ENCODE assay signal across 8 cellular contexts in genomic region chr16:30786936-30787612, GRCh38. TPM values are rescaled to one million over a fixed set of nuclear protein-coding genes. Genes with fewer than 3 reads are reported as not detected.
DNase-seq lines count a peak whose midpoint lies in the region; ATAC-seq and TF ChIP-seq lines count a peak whose summit lies in the region.

Gene ZNF629 (minus strand): TSS chr16:30787205. CDS start chr16:30784482, 2,723 bp downstream.

- no peak within 1 kb of the TSS for H3K27ac ChIP-seq in CD4-positive, alpha-beta T cell (ENCODE audit: low read depth, low read length)
- peak within 1 kb of the TSS; percentile 69 to 83 (median 78) for H3K27ac ChIP-seq in Peyer's patch
- H3K27ac ChIP-seq in iPS DF 6.9 (ENCODE audit: low read length): no peak within 1 kb of the TSS
- H3K27ac ChIP-seq in psoas muscle: peak within 1 kb of the TSS; percentile 83

- TF ChIP-seq POLR2A in Peyer's patch (IDR thresholded peaks at IDR 0.05): peak; percentile 19 to 25

- ATAC-seq in CD4-positive, alpha-beta T cell (ENCODE audit: poor library complexity): peak; percentile 45
- ATAC-seq in psoas muscle (peak; percentile 77 to 89 (median 81)), GM21423 (IDR thresholded peaks at IDR 0.05; ENCODE audit: unreplicated experiment) (no peak), GM18519 (IDR thresholded peaks at IDR 0.05; ENCODE audit: low FRiP score, unreplicated experiment) (no peak)

- H3K36me3 Mint-ChIP-seq in CD4-positive, alpha-beta T cell (ENCODE audit: low read depth): no peaks in the 10 kb centered on the region
- H3K36me3 Mint-ChIP-seq in brain: peaks cover 15% of the 10 kb centered on the region

- WGBS in iPS DF 6.9 (ENCODE audit: insufficient coverage, insufficient read length): no CpG with 5 or more reads among the region's 37 CpGs
- WGBS in psoas muscle, 3 donors: 0 to 1% (median 1%) methylated on average over 21 to 37 of the region's 37 CpGs

- H3K27me3 Mint-ChIP-seq in CD4-positive, alpha-beta T cell: peaks cover 5% of the 10 kb centered on the region
- peaks cover 8% of the 10 kb centered on the region for H3K27me3 Mint-ChIP-seq in brain

- POLR2A ChIA-PET in CD4-positive, alpha-beta T cell (lab: Charles Lee): interaction anchor here (0.6 to 2.5 kb wide), 2 partner anchors 18 to 22 kb away, joined by 3 to 23 read pairs; no protein-coding TSS in a partner anchor

- CTCF ChIA-PET in CD4-positive, alpha-beta T cell (lab: Charles Lee): no interaction called here

- H3K4me3 ChIP-seq in Peyer's patch (peak within 1 kb of the TSS; percentile 60 to 89 (median 78)), iPS DF 6.9 (ENCODE audit: low read length) (peak within 1 kb of the TSS; percentile 91), psoas muscle (peak within 1 kb of the TSS; percentile 98)

- no peaks in the 10 kb centered on the region for H3K9me3 ChIP-seq in CD4-positive, alpha-beta T cell (ENCODE audit: control insufficient read depth, low read length)
- H3K9me3 ChIP-seq in Peyer's patch (no peaks in the 10 kb centered on the region), iPS DF 6.9 (ENCODE audit: control insufficient read depth, insufficient read depth, low read length) (no peaks in the 10 kb centered on the region), psoas muscle (no peaks in the 10 kb centered on the region)

- peaks cover 7% of the 10 kb centered on the region for H3K27me3 ChIP-seq in CD4-positive, alpha-beta T cell (ENCODE audit: control insufficient read depth, insufficient read depth, low read length)
- H3K27me3 ChIP-seq in Peyer's patch (no peaks in the 10 kb centered on the region), iPS DF 6.9 (ENCODE audit: control insufficient read depth, insufficient read depth, low read length) (no peaks in the 10 kb centered on the region), psoas muscle (ENCODE audit: insufficient read depth in 3 of 3, low read length in 2 of 3) (no peaks in the 10 kb centered on the region)

- H3K4me3 Mint-ChIP-seq in CD4-positive, alpha-beta T cell: peak within 1 kb of the TSS; percentile 88
- H3K4me3 Mint-ChIP-seq in brain: peak within 1 kb of the TSS; percentile 91 to 95 (median 93)

- intact Hi-C loops in CD4-positive, alpha-beta T cell (cut with DNase I, micrococcal nuclease): loop anchor here (1.0 kb wide), 1 partner anchor 18 kb away; no protein-coding TSS in a partner anchor
- intact Hi-C loops in psoas muscle (cut with DNase I): loop anchor here (1.0 kb wide), 1 partner anchor 18 kb away; no protein-coding TSS in a partner anchor

- no peak within 1 kb of the TSS for H3K27ac Mint-ChIP-seq in CD4-positive, alpha-beta T cell
- peak within 1 kb of the TSS; percentile 92 to 98 (median 97) for H3K27ac Mint-ChIP-seq in brain

- DNase-seq in CD4-positive, alpha-beta T cell: peak in 4 of 10 experiments; percentile 12 to 45 (median 26)
- DNase-seq in HK-2 (ENCODE audit: unreplicated experiment): peak; percentile 53
- peak; percentile 38 to 77 (median 75) for DNase-seq in Peyer's patch
- no peak for DNase-seq in iPS DF 6.9 (ENCODE audit: low read depth, low spot score)
- DNase-seq in psoas muscle: peak; percentile 67 to 86

- H3K36me3 ChIP-seq in Peyer's patch: peaks cover 0 to 22% (median 0%) of the 10 kb centered on the region in 3 donors
- H3K36me3 ChIP-seq in iPS DF 6.9 (ENCODE audit: control insufficient read depth, insufficient read depth, low read length): peaks cover 18% of the 10 kb centered on the region
- H3K36me3 ChIP-seq in psoas muscle (ENCODE audit: insufficient read depth in 1 of 2, low read depth in 1 of 2): peaks cover 0 to 22% of the 10 kb centered on the region in 2 donors

- TF ChIP-seq CTCF in CD4-positive, alpha-beta T cell (IDR thresholded peaks at IDR 0.05): no peak
- peak in 2 of 6 experiments; percentile 13 to 22 for TF ChIP-seq CTCF in Peyer's patch (IDR thresholded peaks at IDR 0.05)
- no peak for TF ChIP-seq CTCF in brain (conservative IDR thresholded peaks at IDR 0.05)
- no peak for TF ChIP-seq CTCF in psoas muscle (IDR thresholded peaks at IDR 0.05)

- H3K4me1 ChIP-seq in Peyer's patch (peaks cover 0 to 27% (median 10%) of the 10 kb centered on the region in 4 donors), iPS DF 6.9 (ENCODE audit: control insufficient read depth, insufficient read depth, low read length) (no peaks in the 10 kb centered on the region; the same call in 1 of the 2 replicates), psoas muscle (no peaks in the 10 kb centered on the region)

- peaks cover 21% of the 10 kb centered on the region for H3K4me1 Mint-ChIP-seq in CD4-positive, alpha-beta T cell (ENCODE audit: low read depth)
- H3K4me1 Mint-ChIP-seq in brain: peaks cover 28% of the 10 kb centered on the region

- H3K9me3 Mint-ChIP-seq in CD4-positive, alpha-beta T cell: no peaks in the 10 kb centered on the region
- no peaks in the 10 kb centered on the region for H3K9me3 Mint-ChIP-seq in brain

RNA-seq across cellular contexts. Expression of gene ZNF629, which starts in this region (rescaled TPM):
- 1 to 10 TPM; 1.6 to 1.7 TPM for total RNA-seq in CD4-positive, alpha-beta T cell
- total RNA-seq in Peyer's patch: 10 to 100 TPM; 10.9 to 28.7 (median 19.0) TPM
- polyA plus RNA-seq in brain (ENCODE audit: insufficient read depth, low read depth, low replicate concordance): 22.0 TPM
- 10 to 100 TPM in 3 of 4 donors, 1 to 10 TPM in 1; 5.3 to 15.9 (median 13.1) TPM for total RNA-seq in psoas muscle
- 1 to 10 TPM; 1.5 to 7.8 (median 4.4) TPM for polyA plus RNA-seq in psoas muscle

Comparison
In these comparisons a context has a peak if more than half of its experiments do, and no peak if none do; other contexts are left out.
1. ATAC-seq: peak in CD4-positive, alpha-beta T cell (single experiment) and psoas muscle (4 of 4); none in GM21423 (single experiment) and GM18519 (single experiment).
2. H3K27ac ChIP-seq: peak in Peyer's patch (4 of 4) and psoas muscle (single experiment); none in CD4-positive, alpha-beta T cell (single experiment) and iPS DF 6.9 (single experiment).
3. Peak in every context shown above with its lines, with median percentiles within 50 percentile points of each other: H3K4me3 ChIP-seq.